ENCODE assay signal across 14 cellular contexts in the genomic region with DNA sequence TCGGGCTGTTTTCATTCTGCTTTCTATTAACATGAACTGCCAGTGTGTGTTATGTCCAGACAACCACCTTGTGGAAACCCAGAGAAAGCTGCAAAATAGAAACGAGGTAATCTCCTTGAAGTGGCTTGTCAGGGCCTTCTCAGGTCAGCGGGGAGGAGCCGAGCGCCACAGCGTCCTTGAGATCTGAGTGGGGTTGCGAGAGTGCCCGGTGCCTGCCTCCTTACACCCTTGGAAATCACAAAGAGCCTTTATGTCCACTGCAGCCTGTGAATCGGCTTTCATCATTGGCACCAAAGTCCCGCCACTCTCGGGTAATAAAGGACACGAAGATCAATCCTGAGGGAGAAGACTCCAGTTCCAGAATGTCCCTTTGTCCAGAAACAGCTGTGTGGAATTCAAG.
"Had no signal": no experiment of that assay in that cellular context is flagged by ENCODE, and none has a peak within 500 bp of the region (broad histone marks: within the 10 kb centered on the region; RNA-seq: fewer than 3 reads in every experiment).

No MANE protein-coding gene starts in this region.

- H3K27ac ChIP-seq: colonic mucosa, esophagus squamous epithelium, suprapubic skin, VCaP had no signal

- H3K9me3 Mint-ChIP-seq: activated naive CD4-positive, alpha-beta T cell treated with anti-CD3 and anti-CD28 coated beads, Interleukin-2, amount 50 U/mL, for 72 hours; activated T-helper 2 cell treated with anti-CD3 and anti-CD28 coated beads, Interferon-gamma antibody, Interleukin-2, Interleukin-4, amounts not matched to agents 10 μg/mL and 5 μg/mL and 100 μg/mL, durations not matched to agents 14 hours and 24 hours and 36 hours had no signal

- H3K4me3 ChIP-seq: colonic mucosa, esophagus squamous epithelium, lung, suprapubic skin had no signal

- H3K36me3 ChIP-seq: colonic mucosa, esophagus squamous epithelium, suprapubic skin had no signal

- ATAC-seq: activated naive CD4-positive, alpha-beta T cell treated with anti-CD3 and anti-CD28 coated beads, Interleukin-2, amount 50 U/mL, for 72 hours; right cardiac atrium; stimulated activated naive CD8-positive, alpha-beta T cell treated with anti-CD3 and anti-CD28 coated beads, Interleukin-15, Interleukin-2, amounts not matched to agents 100 U/mL and 50 U/mL, for 24 hours had no signal

- H3K4me1 ChIP-seq: colonic mucosa, esophagus squamous epithelium, suprapubic skin had no signal

- H3K9me3 ChIP-seq: colonic mucosa, esophagus squamous epithelium, suprapubic skin had no signal

- H3K27me3 ChIP-seq: colonic mucosa, suprapubic skin had no signal

- H3K36me3 Mint-ChIP-seq: activated naive CD4-positive, alpha-beta T cell treated with anti-CD3 and anti-CD28 coated beads, Interleukin-2, amount 50 U/mL, for 72 hours had no signal

- DNase-seq: activated CD4-positive, alpha-beta T cell treated with anti-CD3 and anti-CD28 coated beads, Interleukin-2, amount 50 U/mL, for 48 hours; colonic mucosa; esophagus squamous epithelium; glutamatergic neuron; right cardiac atrium; small intestine; stimulated activated CD4-positive, alpha-beta T cell treated with anti-CD3 and anti-CD28 coated beads, Interleukin-4, amount 100 ng/mL, for 4 hours; stimulated activated CD8-positive, alpha-beta memory T cell treated with anti-CD3 and anti-CD28 coated beads, Interleukin-4, amount 100 ng/mL, for 48 hours; stimulated activated naive CD8-positive, alpha-beta T cell treated with anti-CD3 and anti-CD28 coated beads, Interleukin-15, Interleukin-2, amounts not matched to agents 100 U/mL and 50 U/mL, for 24 hours had no signal
